ENCODE assay signal across 8 cellular contexts in the genomic region with DNA sequence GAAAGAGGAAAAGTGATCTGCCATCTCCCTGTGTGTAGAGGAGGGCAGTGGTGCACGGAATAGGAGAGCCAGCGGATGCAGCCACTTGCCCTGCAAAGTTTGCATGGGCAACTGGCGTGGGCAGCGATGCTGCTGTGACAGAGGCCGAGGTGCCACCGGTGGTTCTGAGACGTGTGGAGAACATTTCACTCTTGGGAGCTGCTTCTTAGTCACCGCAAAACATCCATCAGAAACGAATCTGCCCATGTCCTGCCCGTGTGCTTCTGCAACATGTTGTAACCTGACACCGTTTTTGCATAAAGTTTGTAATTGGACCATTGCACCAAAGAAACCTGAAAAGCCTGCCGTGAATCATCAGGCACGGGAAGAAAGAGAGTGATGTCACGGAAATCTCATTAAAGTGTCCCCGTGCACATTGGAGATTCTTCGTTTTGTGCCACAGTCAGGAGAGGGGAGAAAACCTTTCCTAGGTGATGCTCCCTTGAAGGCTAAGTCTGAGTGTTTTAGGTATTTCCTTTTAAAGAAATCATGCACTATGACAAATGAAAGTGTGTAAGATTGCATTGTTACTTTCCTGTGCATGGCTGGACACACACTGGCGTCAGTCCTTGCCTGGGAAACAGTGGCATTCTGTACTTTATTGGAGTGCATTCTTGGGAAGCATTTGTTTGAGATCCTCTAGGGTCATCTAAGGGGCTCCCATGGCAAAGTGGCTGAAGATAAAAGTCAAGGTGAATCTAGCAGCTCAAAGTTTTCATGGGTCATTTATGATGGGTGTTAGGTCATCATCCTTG.
DNase-seq lines count a peak whose midpoint lies in the region; ATAC-seq, FAIRE-seq and TF ChIP-seq lines count a peak whose summit lies in the region.

No MANE protein-coding gene starts in this region.

- H3K27me3 ChIP-seq in astrocyte (ENCODE audit: insufficient read depth, low read length) (no peaks in the 10 kb centered on the region), thoracic aorta (replicated peaks; ENCODE audit: insufficient read depth) (no peaks in the 10 kb centered on the region)
- no peaks in the 10 kb centered on the region for H3K27me3 ChIP-seq in CD8-positive, alpha-beta T cell (ENCODE audit: insufficient read depth, low read length)

- CTCF ChIA-PET in CD8-positive, alpha-beta T cell (lab: Charles Lee): no interaction called here

- POLR2A ChIA-PET in CD8-positive, alpha-beta T cell (lab: Charles Lee): no interaction called here

- H3K36me3 Mint-ChIP-seq in astrocyte (ENCODE audit: low read depth, unreplicated experiment): peaks cover 3% of the 10 kb centered on the region
- no peaks in the 10 kb centered on the region for H3K36me3 Mint-ChIP-seq in CD8-positive, alpha-beta T cell

- H3K4me1 ChIP-seq in astrocyte (ENCODE audit: insufficient read depth, low read length) (peaks cover 19% of the 10 kb centered on the region), kidney (ENCODE audit: control insufficient read depth in 1 of 2, insufficient read depth in 1 of 2, low read depth in 1 of 2, low read length in 2 of 2) (peaks cover 10 to 15% of the 10 kb centered on the region in 2 donors), thoracic aorta (ENCODE audit: control insufficient read depth in 1 of 2, low read depth in 2 of 2) (peaks cover 0 to 12% of the 10 kb centered on the region in 2 donors)
- H3K4me1 ChIP-seq in CD8-positive, alpha-beta T cell (ENCODE audit: insufficient read depth, low read length): no peaks in the 10 kb centered on the region

- peaks cover 29% of the 10 kb centered on the region for H3K4me1 Mint-ChIP-seq in astrocyte (ENCODE audit: low read depth, unreplicated experiment)
- peaks cover 9% of the 10 kb centered on the region for H3K4me1 Mint-ChIP-seq in CD8-positive, alpha-beta T cell (ENCODE audit: low read depth)

- FAIRE-seq in astrocyte (lab: Jason Lieb, UNC): peak; percentile 91
- FAIRE-seq in kidney (lab: Jason Lieb, UNC): peak; percentile 87

- H3K4me3 ChIP-seq in astrocyte (ENCODE audit: insufficient read depth, low read depth, low read length) (peak overlapping the region; percentile 31), kidney (ENCODE audit: low read length in 2 of 2) (peak overlapping the region; percentile 62 to 64), thoracic aorta (peak overlapping the region; percentile 55)
- H3K4me3 ChIP-seq in CD8-positive, alpha-beta T cell (ENCODE audit: low read depth, low read length): no peak overlapping the region

- H4K20me1 ChIP-seq in astrocyte (ENCODE audit: insufficient read depth, low read length): no peaks in the 10 kb centered on the region

- H3K27ac ChIP-seq in astrocyte (ENCODE audit: low read depth, low read length): peak overlapping the region; percentile 27
- H3K27ac ChIP-seq in kidney (ENCODE audit: low read depth in 2 of 2, low read length in 2 of 2): peak overlapping the region; percentile 75 to 90
- H3K27ac ChIP-seq in thoracic aorta: peak overlapping the region in 1 of 2 donors; percentile 34
- no peak overlapping the region for H3K27ac ChIP-seq in CD8-positive, alpha-beta T cell (ENCODE audit: low read depth, low read length)

- peak overlapping the region; percentile 33 for H2AFZ ChIP-seq in astrocyte (ENCODE audit: low read depth, low read length)

- peaks cover 8% of the 10 kb centered on the region for H3K9me3 Mint-ChIP-seq in astrocyte (ENCODE audit: unreplicated experiment)
- H3K9me3 Mint-ChIP-seq in CD8-positive, alpha-beta T cell: no peaks in the 10 kb centered on the region

- H3K4me2 ChIP-seq in astrocyte (ENCODE audit: low read length): peak overlapping the region; percentile 77

- ATAC-seq in GM21367 (IDR thresholded peaks at IDR 0.05; ENCODE audit: unreplicated experiment): peak; percentile 24
- peak; percentile 82 for ATAC-seq in thoracic aorta (ENCODE audit: insufficient number of reproducible peaks, low FRiP score, low read depth)
- no peak for ATAC-seq in GM21737 (IDR thresholded peaks at IDR 0.05; ENCODE audit: unreplicated experiment)
- no peak for ATAC-seq in CD8-positive, alpha-beta T cell

- H3K36me3 ChIP-seq in astrocyte (ENCODE audit: insufficient read depth, low read length): no peaks in the 10 kb centered on the region
- no peaks in the 10 kb centered on the region for H3K36me3 ChIP-seq in kidney (ENCODE audit: control insufficient read depth in 1 of 2, insufficient read depth in 2 of 2, low read length in 2 of 2)
- no peaks in the 10 kb centered on the region for H3K36me3 ChIP-seq in thoracic aorta
- H3K36me3 ChIP-seq in CD8-positive, alpha-beta T cell (ENCODE audit: insufficient read depth, low read length): no peaks in the 10 kb centered on the region

- H3K27me3 Mint-ChIP-seq in astrocyte (ENCODE audit: low read depth, unreplicated experiment): no peaks in the 10 kb centered on the region
- H3K27me3 Mint-ChIP-seq in CD8-positive, alpha-beta T cell (ENCODE audit: low read depth): no peaks in the 10 kb centered on the region

- peak overlapping the region; percentile 34 for H3K27ac Mint-ChIP-seq in astrocyte (ENCODE audit: unreplicated experiment)
- H3K27ac Mint-ChIP-seq in CD8-positive, alpha-beta T cell: no peak overlapping the region

- no peaks in the 10 kb centered on the region for H3K79me2 ChIP-seq in astrocyte (ENCODE audit: insufficient read depth, low read length)

- H3K9ac ChIP-seq in astrocyte (ENCODE audit: low read length) (peak overlapping the region; percentile 19), kidney (ENCODE audit: low read length in 2 of 2) (peak overlapping the region in 1 of 2 donors; percentile 52)

- H3K9me3 ChIP-seq in astrocyte (ENCODE audit: insufficient read depth, low read depth, low read length) (no peaks in the 10 kb centered on the region), kidney (ENCODE audit: control insufficient read depth in 1 of 2, low read length in 2 of 2) (no peaks in the 10 kb centered on the region), thoracic aorta (no peaks in the 10 kb centered on the region)
- no peaks in the 10 kb centered on the region for H3K9me3 ChIP-seq in CD8-positive, alpha-beta T cell (ENCODE audit: low read length)

- intact Hi-C loops in kidney (cut with DNase I): no loop called here
- intact Hi-C loops in CD8-positive, alpha-beta T cell (cut with DNase I, micrococcal nuclease): no loop called here

- DNase-seq in AG08396 (ENCODE audit: low spot score) (peak; percentile 67), NCI-H146 treated with DMSO at 0.1 percent for 48 hours (lab: John Stamatoyannopoulos, UW; ENCODE audit: unreplicated experiment) (peak; percentile 97), astrocyte (ENCODE audit: low read depth) (peak; percentile 96), kidney (no peak), thoracic aorta (ENCODE audit: low spot score) (peak; percentile 26)
- DNase-seq in CD8-positive, alpha-beta T cell: no peak

- no peak overlapping the region for H3K4me3 Mint-ChIP-seq in astrocyte (ENCODE audit: unreplicated experiment)
- no peak overlapping the region for H3K4me3 Mint-ChIP-seq in CD8-positive, alpha-beta T cell

- TF ChIP-seq CTCF in astrocyte (IDR thresholded peaks at IDR 0.05; ENCODE audit: insufficient read depth, low read depth, low read length) (no peak), kidney (IDR thresholded peaks at IDR 0.05; ENCODE audit: borderline replicate concordance, extremely low read depth, insufficient read depth) (no peak), thoracic aorta (IDR thresholded peaks at IDR 0.05) (no peak)
- no peak for TF ChIP-seq CTCF in CD8-positive, alpha-beta T cell (IDR thresholded peaks at IDR 0.05)

Comparison
In these comparisons a context has a peak if more than half of its experiments do, and no peak if none do; other contexts are left out.
1. DNase-seq: peak in AG08396 (single experiment), NCI-H146 treated with DMSO at 0.1 percent for 48 hours (single experiment), astrocyte (single experiment) and thoracic aorta (single experiment); none in kidney (single experiment) and CD8-positive, alpha-beta T cell (0 of 7).
2. ATAC-seq: peak in GM21367 (single experiment) and thoracic aorta (single experiment); none in GM21737 (single experiment) and CD8-positive, alpha-beta T cell (single experiment).